Comparison of ENCODE assay signal across 8 cellular contexts in genomic region chr12:94875525-94875924, GRCh38.
DNase-seq lines count a peak whose midpoint lies in the region; ATAC-seq and TF ChIP-seq lines count a peak whose summit lies in the region.

No MANE protein-coding gene starts in this region.

- H3K4me3 Mint-ChIP-seq in effector memory CD8-positive, alpha-beta T cell: no peak overlapping the region
- H3K4me3 Mint-ChIP-seq in progenitor cell of endocrine pancreas (ENCODE audit: low read depth): peak overlapping the region; percentile 22

- ATAC-seq in GM18858 (IDR thresholded peaks at IDR 0.05; ENCODE audit: unreplicated experiment) (peak; percentile 39), HG03135 (IDR thresholded peaks at IDR 0.05; ENCODE audit: unreplicated experiment) (peak; percentile 35)
- ATAC-seq in effector memory CD8-positive, alpha-beta T cell (replicated peaks): peak; percentile 63

- no peaks in the 10 kb centered on the region for H3K9me3 Mint-ChIP-seq in effector memory CD8-positive, alpha-beta T cell
- H3K9me3 Mint-ChIP-seq in progenitor cell of endocrine pancreas (ENCODE audit: low read depth): no peaks in the 10 kb centered on the region

- H3K27me3 Mint-ChIP-seq in effector memory CD8-positive, alpha-beta T cell: peaks cover 76 to 84% of the 10 kb centered on the region in 2 donors
- H3K27me3 Mint-ChIP-seq in progenitor cell of endocrine pancreas: peaks cover 61% of the 10 kb centered on the region

- H3K36me3 Mint-ChIP-seq in effector memory CD8-positive, alpha-beta T cell (ENCODE audit: insufficient read depth): peaks cover 3% of the 10 kb centered on the region
- H3K36me3 Mint-ChIP-seq in progenitor cell of endocrine pancreas (ENCODE audit: insufficient read depth): no peaks in the 10 kb centered on the region

- peaks cover 12 to 15% of the 10 kb centered on the region in 2 donors for H3K4me1 Mint-ChIP-seq in effector memory CD8-positive, alpha-beta T cell (ENCODE audit: low read depth in 2 of 2)
- H3K4me1 Mint-ChIP-seq in progenitor cell of endocrine pancreas (ENCODE audit: low read depth): no peaks in the 10 kb centered on the region

- DNase-seq in Caki2 (ENCODE audit: low read depth): peak; percentile 2
- DNase-seq in NCI-H526 (lab: John Stamatoyannopoulos, UW): peak; percentile 32 to 68
- no peak for DNase-seq in effector memory CD8-positive, alpha-beta T cell
- no peak for DNase-seq in progenitor cell of endocrine pancreas (ENCODE audit: low spot score, unreplicated experiment)
- no peak for DNase-seq in globus pallidus (ENCODE audit: low spot score)
- DNase-seq in NCI-H446 treated with DMSO at 0.1 percent for 48 hours (lab: John Stamatoyannopoulos, UW): no peak

- in situ Hi-C loops in Caki2 (cut with HindIII; ENCODE audit: low pct_unique_long_range_greater_than_20kb, low sequenced_read_pairs): no loop called here

- no peak overlapping the region for H3K27ac Mint-ChIP-seq in effector memory CD8-positive, alpha-beta T cell
- no peak overlapping the region for H3K27ac Mint-ChIP-seq in progenitor cell of endocrine pancreas

- TF ChIP-seq CTCF in progenitor cell of endocrine pancreas (IDR thresholded peaks at IDR 0.05; ENCODE audit: unreplicated experiment): peak; percentile 52

Comparison
In these comparisons a context has a peak if more than half of its experiments do, and no peak if none do; other contexts are left out.
1. DNase-seq: peak in Caki2 (single experiment) and NCI-H526 (2 of 2); none in effector memory CD8-positive, alpha-beta T cell (0 of 3), progenitor cell of endocrine pancreas (single experiment), globus pallidus (single experiment) and NCI-H446 treated with DMSO at 0.1 percent for 48 hours (single experiment).
2. Peak in every context shown above with its lines, with median percentiles within 50 percentile points of each other: ATAC-seq.